Comparison of ENCODE assay signal across 9 cellular contexts in the genomic region with DNA sequence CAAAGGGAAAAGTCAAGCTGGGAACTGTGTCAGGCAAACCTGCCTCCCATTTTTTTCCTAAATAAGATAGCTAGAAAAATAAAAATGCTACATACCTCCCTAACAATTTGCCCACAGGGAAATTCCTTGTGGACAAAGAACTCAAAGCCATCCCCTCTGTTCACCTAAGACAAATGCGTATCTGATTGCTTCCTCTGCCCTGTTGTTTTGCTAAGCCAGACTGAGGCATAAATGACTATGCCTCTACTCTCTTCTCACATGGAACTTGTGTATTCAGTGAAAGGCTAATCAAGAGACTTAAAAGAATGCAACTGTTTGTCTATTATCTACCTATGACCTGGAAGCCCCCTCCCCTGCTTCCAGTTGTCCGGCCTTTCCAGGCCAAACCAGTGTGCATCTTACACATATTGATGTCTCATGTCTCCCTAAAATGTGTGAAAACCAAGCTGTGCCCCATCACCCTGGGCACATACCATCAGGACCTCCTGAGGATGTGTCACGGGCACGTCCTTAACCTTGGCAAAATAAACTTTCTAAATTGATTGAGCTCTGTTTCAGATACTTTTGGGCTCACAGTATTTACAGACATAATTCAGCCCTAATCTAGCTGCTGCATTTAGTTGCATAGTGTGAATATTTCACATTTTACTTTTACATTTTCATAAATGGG. TPM values are rescaled to one million over a fixed set of nuclear protein-coding genes. Genes with fewer than 3 reads are reported as not detected.
A peak's percentile ranks its signal among the peaks of the same experiment; 100 is the strongest.
DNase-seq lines count a peak whose midpoint lies in the region; ATAC-seq and TF ChIP-seq lines count a peak whose summit lies in the region.
"Had no signal": no experiment of that assay in that cellular context is flagged by ENCODE, and none has a peak within 500 bp of the region (broad histone marks: within the 10 kb centered on the region; RNA-seq: fewer than 3 reads in every experiment).

No MANE protein-coding gene starts in this region.

- peaks cover 76% of the 10 kb centered on the region for H3K4me1 ChIP-seq in CD8-positive, alpha-beta T cell (ENCODE audit: insufficient read depth, low read length)
- peaks cover 44% of the 10 kb centered on the region for H3K4me1 ChIP-seq in effector memory CD4-positive, alpha-beta T cell (ENCODE audit: control insufficient read depth, insufficient read depth, low read length, poor library complexity, severe bottlenecking)

- POLR2A ChIA-PET in CD8-positive, alpha-beta T cell (lab: Charles Lee), result interaction anchor here (1.0 to 7.4 kb wide), 10 partner anchors 9 to 119 kb away, joined by 3 to 104 read pairs (median 10); a partner anchor contains a TSS
- POLR2A ChIA-PET in RWPE1 (lab: Yijun Ruan, JAX; ENCODE audit: low non-redundant PET), result no interaction called here

- DNase-seq in CD8-positive, alpha-beta T cell, result no peak
- DNase-seq in RWPE1 (ENCODE audit: low spot score) (no peak), progenitor cell of endocrine pancreas (ENCODE audit: low spot score, unreplicated experiment) (no peak), DMS153 (lab: John Stamatoyannopoulos, UW) (no peak), H7 (no peak)
- DNase-seq in effector memory CD4-positive, alpha-beta T cell, result no peak
- DNase-seq: foreskin keratinocyte had no signal

- peak overlapping the region; percentile 59 for H3K4me3 Mint-ChIP-seq in CD8-positive, alpha-beta T cell
- no peak overlapping the region for H3K4me3 Mint-ChIP-seq in progenitor cell of endocrine pancreas (ENCODE audit: low read depth)

- peaks cover 83% of the 10 kb centered on the region for H3K4me1 Mint-ChIP-seq in CD8-positive, alpha-beta T cell (ENCODE audit: low read depth)
- peaks cover 49% of the 10 kb centered on the region for H3K4me1 Mint-ChIP-seq in progenitor cell of endocrine pancreas (ENCODE audit: low read depth)

- no peaks in the 10 kb centered on the region for H3K27me3 Mint-ChIP-seq in CD8-positive, alpha-beta T cell (ENCODE audit: low read depth)
- H3K27me3 Mint-ChIP-seq in progenitor cell of endocrine pancreas, result no peaks in the 10 kb centered on the region

- H3K4me3 ChIP-seq in CD8-positive, alpha-beta T cell (ENCODE audit: low read depth, low read length), result peak overlapping the region; percentile 1
- H3K4me3 ChIP-seq in effector memory CD4-positive, alpha-beta T cell (ENCODE audit: insufficient read depth, low read depth, low read length, poor library complexity, severe bottlenecking), result no peak overlapping the region
- H3K4me3 ChIP-seq in H7 (ENCODE audit: insufficient read depth, low read depth, low read length), result no peak overlapping the region

- CTCF ChIA-PET in CD8-positive, alpha-beta T cell (lab: Charles Lee), result interaction anchor here (0.9 to 11.2 kb wide), 11 partner anchors 9 to 119 kb away, joined by 3 to 153 read pairs (median 13); a partner anchor contains a TSS
- CTCF ChIA-PET in RWPE1 (lab: Yijun Ruan, JAX), result no interaction called here

- no peak for TF ChIP-seq CTCF in CD8-positive, alpha-beta T cell (IDR thresholded peaks at IDR 0.05)
- no peak for TF ChIP-seq CTCF in RWPE1 (conservative IDR thresholded peaks at IDR 0.05; ENCODE audit: low read depth)
- TF ChIP-seq CTCF in progenitor cell of endocrine pancreas (IDR thresholded peaks at IDR 0.05; ENCODE audit: unreplicated experiment), result no peak

- H3K27me3 ChIP-seq in CD8-positive, alpha-beta T cell (ENCODE audit: insufficient read depth, low read length), result no peaks in the 10 kb centered on the region
- H3K27me3 ChIP-seq in effector memory CD4-positive, alpha-beta T cell (replicated peaks; ENCODE audit: control insufficient read depth, insufficient read depth, low read length, poor library complexity, severe bottlenecking), result no peaks in the 10 kb centered on the region
- no peaks in the 10 kb centered on the region for H3K27me3 ChIP-seq in H7 (ENCODE audit: control insufficient read depth, insufficient read depth, low read length)
- H3K27me3 ChIP-seq: foreskin keratinocyte had no signal

- H3K27ac ChIP-seq in CD8-positive, alpha-beta T cell (ENCODE audit: low read depth, low read length), result peak overlapping the region; percentile 87
- peak overlapping the region; percentile 91 for H3K27ac ChIP-seq in RWPE1
- peak overlapping the region; percentile 98 for H3K27ac ChIP-seq in effector memory CD4-positive, alpha-beta T cell (ENCODE audit: insufficient read depth, low read length, poor library complexity, severe bottlenecking)
- H3K27ac ChIP-seq: foreskin keratinocyte had no signal

- ATAC-seq in CD8-positive, alpha-beta T cell, result no peak
- ATAC-seq in GM21390 (IDR thresholded peaks at IDR 0.05; ENCODE audit: unreplicated experiment) (no peak), HG03565 (IDR thresholded peaks at IDR 0.05; ENCODE audit: unreplicated experiment) (no peak)
- ATAC-seq: foreskin keratinocyte had no signal

- peak overlapping the region; percentile 100 for H3K27ac Mint-ChIP-seq in CD8-positive, alpha-beta T cell
- peak overlapping the region; percentile 94 for H3K27ac Mint-ChIP-seq in progenitor cell of endocrine pancreas

- no peaks in the 10 kb centered on the region for H3K9me3 ChIP-seq in CD8-positive, alpha-beta T cell (ENCODE audit: low read length)
- no peaks in the 10 kb centered on the region for H3K9me3 ChIP-seq in effector memory CD4-positive, alpha-beta T cell (ENCODE audit: control insufficient read depth, low read length)

- intact Hi-C loops in CD8-positive, alpha-beta T cell (cut with DNase I, micrococcal nuclease), result no loop called here

- no peaks in the 10 kb centered on the region for H3K9me3 Mint-ChIP-seq in CD8-positive, alpha-beta T cell
- H3K9me3 Mint-ChIP-seq in progenitor cell of endocrine pancreas (ENCODE audit: low read depth), result no peaks in the 10 kb centered on the region

- no peaks in the 10 kb centered on the region for H3K36me3 ChIP-seq in CD8-positive, alpha-beta T cell (ENCODE audit: insufficient read depth, low read length)
- H3K36me3 ChIP-seq in effector memory CD4-positive, alpha-beta T cell (ENCODE audit: control insufficient read depth, insufficient read depth, low read length), result peaks cover 11% of the 10 kb centered on the region
- H3K36me3 ChIP-seq in H7 (replicated peaks; ENCODE audit: control insufficient read depth, insufficient read depth, low read length), result no peaks in the 10 kb centered on the region

- peaks cover 54% of the 10 kb centered on the region for H3K36me3 Mint-ChIP-seq in CD8-positive, alpha-beta T cell
- H3K36me3 Mint-ChIP-seq in progenitor cell of endocrine pancreas (ENCODE audit: insufficient read depth), result peaks cover 24% of the 10 kb centered on the region

RNA-seq across cellular contexts. Expression of a gene that starts 15.8 kb away (rescaled TPM):
- 100 to 1,000 TPM; 615 to 669 TPM for total RNA-seq in CD8-positive, alpha-beta T cell
- 145 and 159 TPM in 2 replicates for total RNA-seq in progenitor cell of endocrine pancreas
- 29.7 and 35.5 TPM in 2 replicates for total RNA-seq in H7 (2014; rRNA removed; shearing (Covaris generic))
